ENCODE assay signal across 20 cellular contexts in the genomic region with DNA sequence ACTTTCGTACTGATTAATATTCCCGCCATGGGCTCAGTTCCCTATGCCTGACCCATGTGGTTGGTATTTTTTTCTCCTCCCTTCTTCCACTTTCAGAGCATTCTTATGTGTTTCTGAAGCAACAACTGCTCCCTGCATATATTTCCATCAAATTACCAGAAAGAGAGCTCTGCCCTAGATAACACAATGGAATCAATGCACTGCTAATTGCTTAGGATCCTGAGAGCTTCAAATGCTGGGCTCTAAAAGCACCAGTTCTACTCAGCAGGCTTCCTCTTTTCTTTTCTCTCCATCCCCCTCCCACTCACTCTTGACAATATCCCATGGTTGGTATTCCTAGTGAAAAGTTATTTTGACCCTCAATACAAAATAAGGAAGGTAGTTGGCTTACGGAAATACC. TPM values are rescaled to one million over a fixed set of nuclear protein-coding genes. Genes with fewer than 3 reads are reported as not detected.
DNase-seq lines count a peak whose midpoint lies in the region; ATAC-seq and TF ChIP-seq lines count a peak whose summit lies in the region.
"Had no signal": no experiment of that assay in that cellular context is flagged by ENCODE, and none has a peak within 500 bp of the region (broad histone marks: within the 10 kb centered on the region; RNA-seq: fewer than 3 reads in every experiment).

No MANE protein-coding gene starts in this region.

- H3K36me3 ChIP-seq in GM23338 (ENCODE audit: insufficient read depth) = no peaks in the 10 kb centered on the region

- H3K9me3 Mint-ChIP-seq in GM23338 (no peaks in the 10 kb centered on the region), CD14-positive monocyte (no peaks in the 10 kb centered on the region)
- H3K9me3 Mint-ChIP-seq: HFFc6 had no signal

- no peak for TF ChIP-seq CTCF in GM23338 (conservative IDR thresholded peaks at IDR 0.05; ENCODE audit: low read depth in 2 of 2)
- TF ChIP-seq CTCF in CD14-positive monocyte (IDR thresholded peaks at IDR 0.05) = no peak

- H3K27ac Mint-ChIP-seq in GM23338 = no peak overlapping the region
- H3K27ac Mint-ChIP-seq in CD14-positive monocyte = no peak overlapping the region
- H3K27ac Mint-ChIP-seq: CD4-positive, CD25-positive, alpha-beta regulatory T cell; HFFc6 had no signal

- no peak overlapping the region for H3K4me2 ChIP-seq in GM23338

- ATAC-seq in GM23338 = peak; percentile 89
- ATAC-seq: PC-3 had no signal

- H3K27me3 ChIP-seq in GM23338 (ENCODE audit: insufficient read depth) = no peaks in the 10 kb centered on the region

- intact Hi-C loops in CD14-positive monocyte (cut with micrococcal nuclease) = no loop called here

- H3K27ac ChIP-seq in GM23338 (ENCODE audit: low read depth) (no peak overlapping the region), caudate nucleus (ENCODE audit: low read depth, low read length) (peak overlapping the region; percentile 61)

- no peaks in the 10 kb centered on the region for H4K20me1 ChIP-seq in GM23338 (replicated peaks; ENCODE audit: insufficient read depth)

- no peak overlapping the region for H3K4me3 ChIP-seq in GM23338

- peak; percentile 14 for DNase-seq in GM23338 (ENCODE audit: low spot score)
- peak in 7 of 61 donors; percentile 4 to 33 (median 7) for DNase-seq in caudate nucleus (lab: John Stamatoyannopoulos, UW)
- peak; percentile 22 for DNase-seq in inferior parietal cortex (ENCODE audit: extremely low spot score)
- DNase-seq in pons (ENCODE audit: low spot score) = peak; percentile 39
- DNase-seq in activated effector memory CD4-positive, alpha-beta T cell treated with anti-CD3 and anti-CD28 coated beads, Interleukin-2, amount 50 U/mL, for 16 hours = no peak
- no peak for DNase-seq in NCI-H2029 (lab: John Stamatoyannopoulos, UW)
- no peak for DNase-seq in CD14-positive monocyte (ENCODE audit: low spot score)
- DNase-seq: ACHN; AML-193; Caco-2; CD4-positive, CD25-positive, alpha-beta regulatory T cell; DMS153; HFFc6; KG1; NCI-H1436; NCI-H2029 treated with DMSO at 0.1 percent for 48 hours; NCI-H510A; NCI-H774; PC-3 had no signal

- peaks cover 2% of the 10 kb centered on the region for H3K27me3 Mint-ChIP-seq in GM23338 (ENCODE audit: insufficient read depth, low read depth, poor library complexity)
- H3K27me3 Mint-ChIP-seq in CD14-positive monocyte (ENCODE audit: low read depth in 3 of 3) = peaks cover 3 to 22% (median 12%) of the 10 kb centered on the region in 3 donors

- no peaks in the 10 kb centered on the region for H3K36me3 Mint-ChIP-seq in GM23338 (ENCODE audit: low read depth)
- H3K36me3 Mint-ChIP-seq in CD14-positive monocyte = no peaks in the 10 kb centered on the region
- H3K36me3 Mint-ChIP-seq: CD4-positive, CD25-positive, alpha-beta regulatory T cell had no signal

- no peak overlapping the region for H3K4me3 Mint-ChIP-seq in GM23338
- no peak overlapping the region for H3K4me3 Mint-ChIP-seq in CD14-positive monocyte
- H3K4me3 Mint-ChIP-seq: CD4-positive, CD25-positive, alpha-beta regulatory T cell; HFFc6 had no signal

- no peaks in the 10 kb centered on the region for H3K4me1 ChIP-seq in GM23338 (ENCODE audit: insufficient read depth)
- H3K4me1 ChIP-seq: Caco-2 had no signal

- H3K4me1 Mint-ChIP-seq in GM23338 (peaks cover 5% of the 10 kb centered on the region; the same call in 2 of the 3 replicates), CD14-positive monocyte (no peaks in the 10 kb centered on the region)
- H3K4me1 Mint-ChIP-seq: CD4-positive, CD25-positive, alpha-beta regulatory T cell had no signal

- H3K9me2 ChIP-seq in GM23338 (ENCODE audit: insufficient read depth) = no peaks in the 10 kb centered on the region

- H3F3A ChIP-seq in GM23338 (replicated peaks; ENCODE audit: low read depth) = no peaks in the 10 kb centered on the region

- H2AFZ ChIP-seq in GM23338 = no peak overlapping the region

- no peaks in the 10 kb centered on the region for H3K79me2 ChIP-seq in GM23338 (replicated peaks; ENCODE audit: insufficient read depth)

TF ChIP-seq in GM23338, 12 proteins besides CTCF, POLR2A, EP300 and RAD21:
- TF ChIP-seq EZH2 (IDR thresholded peaks at IDR 0.05; ENCODE audit: low read depth, unreplicated experiment) (no peak), ZNF114 (CRISPR knock-in tag; IDR thresholded peaks at IDR 0.05) (no peak), CREB1 (CRISPR knock-in tag; IDR thresholded peaks at IDR 0.05; ENCODE audit: low read depth) (no peak), JUNB (IDR thresholded peaks at IDR 0.05; ENCODE audit: unreplicated experiment) (no peak), ZNF331 (CRISPR knock-in tag; IDR thresholded peaks at IDR 0.05; ENCODE audit: low read depth) (no peak), POLR2AphosphoS5 (IDR thresholded peaks at IDR 0.05; ENCODE audit: low read depth) (no peak)
- TF ChIP-seq, protein P1, sequence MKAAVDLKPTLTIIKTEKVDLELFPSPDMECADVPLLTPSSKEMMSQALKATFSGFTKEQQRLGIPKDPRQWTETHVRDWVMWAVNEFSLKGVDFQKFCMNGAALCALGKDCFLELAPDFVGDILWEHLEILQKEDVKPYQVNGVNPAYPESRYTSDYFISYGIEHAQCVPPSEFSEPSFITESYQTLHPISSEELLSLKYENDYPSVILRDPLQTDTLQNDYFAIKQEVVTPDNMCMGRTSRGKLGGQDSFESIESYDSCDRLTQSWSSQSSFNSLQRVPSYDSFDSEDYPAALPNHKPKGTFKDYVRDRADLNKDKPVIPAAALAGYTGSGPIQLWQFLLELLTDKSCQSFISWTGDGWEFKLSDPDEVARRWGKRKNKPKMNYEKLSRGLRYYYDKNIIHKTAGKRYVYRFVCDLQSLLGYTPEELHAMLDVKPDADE (IDR thresholded peaks at IDR 0.05) = no peak

RNA-seq across cellular contexts. Expression of a gene that starts 5.3 kb away (rescaled TPM):
- total RNA-seq in GM23338 (2014; rRNA removed; shearing (Covaris generic)) = not detected in 2 replicates
- polyA plus RNA-seq in GM23338 (2016; fragmentation: Nextera tagmentation; extraction: Ambion mirVana) = not detected in 2 replicates
- not detected for polyA plus RNA-seq in CD14-positive monocyte
- total RNA-seq: CD4-positive, CD25-positive, alpha-beta regulatory T cell; H4; HFFc6; PC-3 had no signal
- polyA plus RNA-seq: CD4-positive, CD25-positive, alpha-beta regulatory T cell had no signal

Comparison
In these comparisons a context has a peak if more than half of its experiments do, and no peak if none do; other contexts are left out.
1. DNase-seq: peak in GM23338 (single experiment), inferior parietal cortex (single experiment) and pons (single experiment); none in activated effector memory CD4-positive, alpha-beta T cell treated with anti-CD3 and anti-CD28 coated beads, Interleukin-2, amount 50 U/mL, for 16 hours (single experiment), NCI-H2029 (single experiment) and CD14-positive monocyte (single experiment).